Comparison of ENCODE assay signal across 14 cellular contexts in genomic region chr10:80411267-80411668, GRCh38. TPM values are rescaled to one million over a fixed set of nuclear protein-coding genes. Genes with fewer than 3 reads are reported as not detected.
DNase-seq lines count a peak whose midpoint lies in the region; ATAC-seq lines count a peak whose summit lies in the region.
"Had no signal": no experiment of that assay in that cellular context is flagged by ENCODE, and none has a peak within 500 bp of the region (broad histone marks: within the 10 kb centered on the region; RNA-seq: fewer than 3 reads in every experiment).

No MANE protein-coding gene starts in this region.

- H3K4me2 ChIP-seq in neuronal stem cell (ENCODE audit: insufficient read depth, low read length, poor library complexity, severe bottlenecking): no peak overlapping the region

- peaks cover 15 to 40% of the 10 kb centered on the region in 2 donors for H3K4me1 ChIP-seq in neuronal stem cell (ENCODE audit: control insufficient read depth in 2 of 2, insufficient read depth in 1 of 2, low read depth in 1 of 2, low read length in 2 of 2)

- no peak overlapping the region for H3K14ac ChIP-seq in neuronal stem cell (ENCODE audit: low read length)

- no peak overlapping the region for H4K8ac ChIP-seq in neuronal stem cell (ENCODE audit: low read depth, low read length)

- intact Hi-C loops in left ventricle myocardium superior (cut with micrococcal nuclease): no loop called here

- no peak overlapping the region for H3K23ac ChIP-seq in neuronal stem cell (ENCODE audit: low read depth, low read length, poor library complexity)

- no peak overlapping the region for H3K4me3 ChIP-seq in neuronal stem cell (ENCODE audit: low read length in 2 of 2)
- H3K4me3 ChIP-seq: prostate gland had no signal

- H3K79me1 ChIP-seq in neuronal stem cell (ENCODE audit: low read depth, low read length): peaks cover 11% of the 10 kb centered on the region

- H3K18ac ChIP-seq in neuronal stem cell (ENCODE audit: low read length): no peak overlapping the region

- no peaks in the 10 kb centered on the region for H3K27me3 ChIP-seq in neuronal stem cell (ENCODE audit: control insufficient read depth in 3 of 3, insufficient read depth in 3 of 3, low read depth in 1 of 3, low read length in 3 of 3)

- H3K9ac ChIP-seq in neuronal stem cell (ENCODE audit: low read depth, low read length, poor library complexity): no peak overlapping the region

- H2BK5ac ChIP-seq in neuronal stem cell (ENCODE audit: low read length): no peak overlapping the region

- H2AFZ ChIP-seq in neuronal stem cell (ENCODE audit: low read length): no peak overlapping the region

- no peak overlapping the region for H2BK15ac ChIP-seq in neuronal stem cell (ENCODE audit: low read length)

- WGBS in neuronal stem cell (ENCODE audit: extremely low coverage in 2 of 2, insufficient read length in 2 of 2, insufficient replicate concordance in 1 of 2), 2 donors: no CpG with 5 or more reads among the region's 2 CpGs

- H3K27ac ChIP-seq in angular gyrus (ENCODE audit: low read depth, low read length) (peak overlapping the region; percentile 45), neuronal stem cell (replicated peaks; ENCODE audit: low read length) (no peak overlapping the region)

- DNase-seq in H4 (ENCODE audit: low spot score): peak; percentile 65
- DNase-seq in left ventricle myocardium superior: peak; percentile 74
- peak; percentile 20 for DNase-seq in retina
- DNase-seq in neuronal stem cell (ENCODE audit: low spot score): no peak
- DNase-seq in GF-D8 (lab: John Stamatoyannopoulos, UW): no peak
- no peak for DNase-seq in mesenteric fat pad (ENCODE audit: low spot score)
- DNase-seq: activated naive CD8-positive, alpha-beta T cell treated with anti-CD3 and anti-CD28 coated beads, Interleukin-2, amount 50 U/mL, for 24 hours; COR-L47; T-helper 9 cell had no signal

- no peaks in the 10 kb centered on the region for H3K9me3 ChIP-seq in neuronal stem cell (replicated peaks in 1 of 2; ENCODE audit: control insufficient read depth in 2 of 2, insufficient read depth in 1 of 2, low read depth in 1 of 2, low read length in 2 of 2)
- H3K9me3 ChIP-seq: prostate gland had no signal

- no peak overlapping the region for H3K4ac ChIP-seq in neuronal stem cell (ENCODE audit: low read length)

- H2BK120ac ChIP-seq in neuronal stem cell (ENCODE audit: low read depth, low read length): no peak overlapping the region

- H3K36me3 ChIP-seq in neuronal stem cell (replicated peaks in 1 of 2; ENCODE audit: control insufficient read depth in 2 of 2, insufficient read depth in 2 of 2, low read length in 2 of 2): peaks cover 3 to 38% of the 10 kb centered on the region in 2 donors
- H3K36me3 ChIP-seq: prostate gland had no signal

- ATAC-seq in left ventricle myocardium superior: no peak
- no peak for ATAC-seq in HG02970 (IDR thresholded peaks at IDR 0.05; ENCODE audit: low FRiP score, unreplicated experiment)
- ATAC-seq: activated naive CD8-positive, alpha-beta T cell treated with anti-CD3 and anti-CD28 coated beads, Interleukin-2, amount 50 U/mL, for 24 hours had no signal

- H4K91ac ChIP-seq in neuronal stem cell (ENCODE audit: low read depth, low read length, poor library complexity): no peak overlapping the region

- no peak overlapping the region for H2BK12ac ChIP-seq in neuronal stem cell (ENCODE audit: low read length)

- H2AK5ac ChIP-seq in neuronal stem cell (ENCODE audit: low read depth, low read length): no peak overlapping the region

RNA-seq across cellular contexts. Expression of gene PRXL2A, which starts 2.9 kb away (rescaled TPM):
- 14.2 and 18.4 TPM in 2 replicates for total RNA-seq in H4 (2014; rRNA removed; shearing (Covaris generic))
- total RNA-seq in left ventricle myocardium superior (119 TPM), mesenteric fat pad (500 TPM)
- polyA plus RNA-seq in neuronal stem cell (2013, experiment 1 of 2): 118 TPM
- 122 TPM for polyA plus RNA-seq in neuronal stem cell (2013, experiment 2 of 2)

RNA-seq across cellular contexts. Expression of gene TSPAN14, which starts 42.8 kb away (rescaled TPM):
- 16.2 and 16.4 TPM in 2 replicates for total RNA-seq in H4 (2014; rRNA removed; shearing (Covaris generic))
- total RNA-seq in left ventricle myocardium superior: 41.2 TPM
- 80.2 TPM for polyA plus RNA-seq in neuronal stem cell (2013, experiment 1 of 2)
- polyA plus RNA-seq in neuronal stem cell (2013, experiment 2 of 2): 80.5 TPM
- total RNA-seq in mesenteric fat pad: 177 TPM

RNA-seq across cellular contexts. Expression of gene DYDC2, which starts 54.7 kb away (rescaled TPM):
- 0.08 and 0.47 TPM in 2 replicates for total RNA-seq in H4 (2014; rRNA removed; shearing (Covaris generic))
- total RNA-seq in left ventricle myocardium superior: not detected
- polyA plus RNA-seq in neuronal stem cell (2013, experiment 1 of 2): 5.7 TPM
- polyA plus RNA-seq in neuronal stem cell (2013, experiment 2 of 2): 6.9 TPM
- not detected for total RNA-seq in mesenteric fat pad
- total RNA-seq: prostate gland, ureter had no signal

RNA-seq across cellular contexts. Expression of gene DYDC1, which starts 54.7 kb away (rescaled TPM):
- not detected in 2 replicates for total RNA-seq in H4 (2014; rRNA removed; shearing (Covaris generic))
- not detected for total RNA-seq in left ventricle myocardium superior
- polyA plus RNA-seq in neuronal stem cell (2013, experiment 1 of 2): 0.18 TPM
- polyA plus RNA-seq in neuronal stem cell (2013, experiment 2 of 2): not detected
- not detected for total RNA-seq in mesenteric fat pad
- total RNA-seq: epithelial cell of proximal tubule, ureter had no signal

Comparison
In these comparisons a context has a peak if more than half of its experiments do, and no peak if none do; other contexts are left out.
1. DNase-seq: peak in H4 (single experiment), left ventricle myocardium superior (single experiment) and retina (single experiment); none in neuronal stem cell (single experiment), GF-D8 (single experiment) and mesenteric fat pad (single experiment).